Comparison of ENCODE assay signal across 8 cellular contexts in genomic region chr7:4683884-4684565, GRCh38. TPM values are rescaled to one million over a fixed set of nuclear protein-coding genes. Genes with fewer than 3 reads are reported as not detected.
DNase-seq lines count a peak whose midpoint lies in the region; ATAC-seq lines count a peak whose summit lies in the region.

No MANE protein-coding gene starts in this region.

- H3K9me3 ChIP-seq in CD4-positive, CD25-positive, alpha-beta regulatory T cell (ENCODE audit: control insufficient read depth in 2 of 2, low read length in 2 of 2) = no peaks in the 10 kb centered on the region
- no peaks in the 10 kb centered on the region for H3K9me3 ChIP-seq in trophoblast cell (ENCODE audit: insufficient read depth, low read depth, low read length)

- H3K27me3 ChIP-seq in CD4-positive, CD25-positive, alpha-beta regulatory T cell (ENCODE audit: control insufficient read depth, insufficient read depth, low read length) = no peaks in the 10 kb centered on the region
- H3K27me3 ChIP-seq in trophoblast cell (ENCODE audit: insufficient read depth, low read length) = no peaks in the 10 kb centered on the region

- peaks cover 8% of the 10 kb centered on the region for H3K36me3 Mint-ChIP-seq in CD4-positive, CD25-positive, alpha-beta regulatory T cell

- peak overlapping the region; percentile 42 for H4K91ac ChIP-seq in trophoblast cell (ENCODE audit: low read depth, low read length)

- H3K4me1 Mint-ChIP-seq in CD4-positive, CD25-positive, alpha-beta regulatory T cell = peaks cover 15 to 55% (median 32%) of the 10 kb centered on the region in 4 donors

- H3K4me2 ChIP-seq in trophoblast cell (ENCODE audit: low read length) = peak overlapping the region; percentile 92

- peak overlapping the region; percentile 79 for H3K14ac ChIP-seq in trophoblast cell (ENCODE audit: low read length)

- H2AFZ ChIP-seq in trophoblast cell (ENCODE audit: insufficient read depth, low read length, poor library complexity) = no peak overlapping the region

- peak overlapping the region; percentile 95 to 100 (median 99) for H3K27ac Mint-ChIP-seq in CD4-positive, CD25-positive, alpha-beta regulatory T cell

- peaks cover 0 to 2% (median 0%) of the 10 kb centered on the region in 7 donors for H3K9me3 Mint-ChIP-seq in CD4-positive, CD25-positive, alpha-beta regulatory T cell

- H2AK5ac ChIP-seq in trophoblast cell (ENCODE audit: low read length) = peak overlapping the region; percentile 36

- H3K4me3 ChIP-seq in CD4-positive, CD25-positive, alpha-beta regulatory T cell (ENCODE audit: low read depth, low read length) = peak overlapping the region; percentile 75
- peak overlapping the region; percentile 95 for H3K4me3 ChIP-seq in trophoblast cell (ENCODE audit: low read depth, low read length)

- H3K23ac ChIP-seq in trophoblast cell (ENCODE audit: low read length) = no peak overlapping the region

- peaks cover 45% of the 10 kb centered on the region for H3K4me1 ChIP-seq in CD4-positive, CD25-positive, alpha-beta regulatory T cell (ENCODE audit: control insufficient read depth, insufficient read depth, low read length, poor library complexity, severe bottlenecking)
- peaks cover 13% of the 10 kb centered on the region in 2 experiments for H3K4me1 ChIP-seq in trophoblast cell (ENCODE audit: control insufficient read depth in 1 of 2, insufficient read depth in 2 of 2, low read length in 2 of 2)

- peak overlapping the region; percentile 96 to 99 (median 98) for H3K4me3 Mint-ChIP-seq in CD4-positive, CD25-positive, alpha-beta regulatory T cell

- WGBS in trophoblast cell (ENCODE audit: extremely low coverage, insufficient coverage, insufficient read length) = no CpG with 5 or more reads among the region's 16 CpGs

- H3K18ac ChIP-seq in trophoblast cell (ENCODE audit: low read length) = peak overlapping the region; percentile 42

- H3K27me3 Mint-ChIP-seq in CD4-positive, CD25-positive, alpha-beta regulatory T cell = no peaks in the 10 kb centered on the region

- H4K8ac ChIP-seq in trophoblast cell (ENCODE audit: low read depth, low read length) = peak overlapping the region; percentile 33

- H3K79me2 ChIP-seq in trophoblast cell (ENCODE audit: control insufficient read depth, insufficient read depth, low read length, poor library complexity) = peaks cover 15% of the 10 kb centered on the region

- peaks cover 2% of the 10 kb centered on the region for H3K36me3 ChIP-seq in CD4-positive, CD25-positive, alpha-beta regulatory T cell (ENCODE audit: control insufficient read depth, insufficient read depth, low read length)
- H3K36me3 ChIP-seq in trophoblast cell (ENCODE audit: control insufficient read depth in 1 of 2, insufficient read depth in 2 of 2, low read length in 2 of 2) = peaks cover 2% of the 10 kb centered on the region in 2 experiments

- peak; percentile 30 to 36 for ATAC-seq in CD4-positive, CD25-positive, alpha-beta regulatory T cell (ENCODE audit: low read depth in 2 of 2)
- ATAC-seq in GM21447 (IDR thresholded peaks at IDR 0.05; ENCODE audit: unreplicated experiment) = peak; percentile 33
- ATAC-seq in GM18873 (IDR thresholded peaks at IDR 0.05; ENCODE audit: low FRiP score, unreplicated experiment) = no peak
- no peak for ATAC-seq in HG02623 (IDR thresholded peaks at IDR 0.05; ENCODE audit: unreplicated experiment)

- peak overlapping the region; percentile 19 for H2BK12ac ChIP-seq in trophoblast cell (ENCODE audit: low read length)

- no peak overlapping the region for H2BK120ac ChIP-seq in trophoblast cell (ENCODE audit: insufficient read depth, low read length, poor library complexity)

- peak overlapping the region; percentile 37 for H4K12ac ChIP-seq in trophoblast cell (ENCODE audit: low read depth, low read length)

- peak overlapping the region; percentile 85 for H3K27ac ChIP-seq in CD4-positive, CD25-positive, alpha-beta regulatory T cell (ENCODE audit: insufficient read depth, low read length, poor library complexity, severe bottlenecking)
- no peak overlapping the region for H3K27ac ChIP-seq in trophoblast cell (ENCODE audit: low read depth, low read length)

- H3K9ac ChIP-seq in trophoblast cell (ENCODE audit: low read length) = no peak overlapping the region

- peaks cover 14% of the 10 kb centered on the region for H3K79me1 ChIP-seq in trophoblast cell (ENCODE audit: low read length)

- H2BK5ac ChIP-seq in trophoblast cell (ENCODE audit: low read depth, low read length, poor library complexity) = no peak overlapping the region

- peak; percentile 18 to 60 (median 55) for DNase-seq in CD4-positive, CD25-positive, alpha-beta regulatory T cell
- DNase-seq in OCI-M1 (lab: John Stamatoyannopoulos, UW) (peak; percentile 48), glomerular visceral epithelial cell (ENCODE audit: extremely low spot score) (peak; percentile 81), trophoblast cell (peak; percentile 16 to 47)
- peak; percentile 50 for DNase-seq in activated naive CD4-positive, alpha-beta T cell treated with anti-CD3 and anti-CD28 coated beads, Interleukin-2, amount 50 U/mL, for 16 hours

- peak overlapping the region; percentile 82 for H3K4ac ChIP-seq in trophoblast cell (ENCODE audit: low read depth, low read length)

RNA-seq across cellular contexts. Expression of gene FOXK1, which starts 1.9 kb away (rescaled TPM):
- total RNA-seq in CD4-positive, CD25-positive, alpha-beta regulatory T cell = 55.1 TPM
- 1 to 10 TPM; 1.8 to 4.1 (median 2.3) TPM for polyA plus RNA-seq in CD4-positive, CD25-positive, alpha-beta regulatory T cell
- polyA plus RNA-seq in trophoblast cell (2013) = 6.5 and 6.6 TPM in 2 replicates

Comparison
In these comparisons a context has a peak if more than half of its experiments do, and no peak if none do; other contexts are left out.
1. ATAC-seq: peak in CD4-positive, CD25-positive, alpha-beta regulatory T cell (2 of 2) and GM21447 (single experiment); none in GM18873 (single experiment) and HG02623 (single experiment).
2. Peak in every context shown above with its lines, with median percentiles within 50 percentile points of each other: DNase-seq.